Comparison of ENCODE assay signal across 1 cellular context in the genomic region with DNA sequence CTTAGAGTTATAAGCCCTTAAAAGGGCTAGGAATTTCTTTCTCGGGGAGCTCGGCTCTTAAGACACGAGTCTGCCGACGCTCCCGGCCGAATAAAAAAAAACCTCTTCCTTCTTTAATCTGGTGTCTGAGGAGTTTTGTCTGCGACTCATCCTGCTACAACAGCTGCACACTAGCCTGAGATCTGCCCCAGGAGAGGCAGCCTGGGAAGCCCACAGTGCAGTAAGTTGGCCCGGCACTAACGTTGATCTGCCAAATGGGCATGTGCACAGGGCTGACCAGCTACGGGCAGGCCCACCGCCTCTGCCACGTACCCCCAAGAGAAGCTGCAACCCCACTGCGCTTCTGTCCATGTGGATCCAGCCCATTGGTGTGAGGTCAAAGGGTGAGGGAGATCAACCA.
TF ChIP-seq lines count a peak whose summit lies in the region.

No MANE protein-coding gene starts in this region.

TF ChIP-seq in H1, 55 proteins besides CTCF, POLR2A, EP300 and RAD21:
- no peak for TF ChIP-seq USF2 (IDR thresholded peaks at IDR 0.05; ENCODE audit: low read length)
- TF ChIP-seq POU5F1 (IDR thresholded peaks at IDR 0.05; ENCODE audit: low read depth, low read length), result no peak
- no peak for TF ChIP-seq TEAD4 (IDR thresholded peaks at IDR 0.05; ENCODE audit: low read depth, low read length)
- TF ChIP-seq TCF12 (IDR thresholded peaks at IDR 0.05; ENCODE audit: low read depth, low read length), result no peak
- TF ChIP-seq CHD1 (IDR thresholded peaks at IDR 0.05; ENCODE audit: low read depth, low read length), result no peak
- no peak for TF ChIP-seq SUZ12 (IDR thresholded peaks at IDR 0.05; ENCODE audit: low read length)
- no peak for TF ChIP-seq SP2 (IDR thresholded peaks at IDR 0.05; ENCODE audit: low read length)
- no peak for TF ChIP-seq KDM4A (IDR thresholded peaks at IDR 0.05; ENCODE audit: low read depth, low read length, severe bottlenecking)
- TF ChIP-seq TAF1 (IDR thresholded peaks at IDR 0.05; ENCODE audit: low read depth, low read length), result no peak
- no peak for TF ChIP-seq ASH2L (IDR thresholded peaks at IDR 0.05; ENCODE audit: low read length)
- no peak for TF ChIP-seq SP1 (IDR thresholded peaks at IDR 0.05; ENCODE audit: low read depth, low read length)
- no peak for TF ChIP-seq TAF7 (optimal IDR thresholded peaks at IDR 0.05; ENCODE audit: borderline replicate concordance, low read depth, low read length)
- TF ChIP-seq GTF2F1 (IDR thresholded peaks at IDR 0.05; ENCODE audit: borderline replicate concordance, low read depth, low read length), result no peak
- no peak for TF ChIP-seq KDM5A (IDR thresholded peaks at IDR 0.05; ENCODE audit: low read length)
